ENCODE assay signal across 8 cellular contexts in the genomic region with DNA sequence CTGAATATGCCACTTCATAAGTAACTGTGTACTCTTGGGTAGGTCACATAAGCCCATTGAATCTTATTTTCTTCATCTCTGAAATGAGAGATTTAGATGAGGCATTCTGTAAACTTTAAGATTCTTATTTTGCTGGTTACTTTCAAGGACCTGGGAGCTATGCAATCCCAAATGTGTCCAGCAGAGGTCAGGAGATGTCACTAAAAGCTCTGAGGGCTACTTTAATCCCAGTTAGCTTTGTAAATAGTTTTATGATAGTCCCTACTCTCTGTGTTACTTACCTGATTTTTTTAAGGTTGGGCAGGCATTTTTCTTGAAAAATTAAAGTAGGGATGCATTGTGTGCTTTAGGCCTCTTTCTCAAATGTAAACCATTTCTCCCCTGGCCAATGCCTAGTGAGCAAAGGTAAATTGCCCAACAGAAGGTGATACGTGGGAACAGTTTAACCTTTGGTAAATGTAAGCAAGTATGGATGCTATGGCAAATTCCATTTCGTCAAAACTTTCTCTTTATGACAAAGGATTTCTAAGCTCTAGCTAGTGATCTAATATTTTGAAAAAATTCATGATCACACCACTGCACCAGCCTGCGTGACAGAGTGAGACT. TPM values are rescaled to one million over a fixed set of nuclear protein-coding genes. Genes with fewer than 3 reads are reported as not detected.
DNase-seq lines count a peak whose midpoint lies in the region; ATAC-seq, FAIRE-seq and TF ChIP-seq lines count a peak whose summit lies in the region.

No MANE protein-coding gene starts in this region.

- ATAC-seq in Right ventricle myocardium inferior, result peak; percentile 77
- ATAC-seq in HG03045 (IDR thresholded peaks at IDR 0.05; ENCODE audit: unreplicated experiment), result no peak

- H3K27ac ChIP-seq in WERI-Rb-1 (no peak overlapping the region), breast epithelium (no peak overlapping the region), kidney (ENCODE audit: low read depth in 2 of 2, low read length in 2 of 2) (no peak overlapping the region)

- TF ChIP-seq CTCF in WERI-Rb-1 (IDR thresholded peaks at IDR 0.05; ENCODE audit: low read depth, low read length) (peak; percentile 65), breast epithelium (IDR thresholded peaks at IDR 0.05) (peak; percentile 84 to 92 (median 92)), kidney (IDR thresholded peaks at IDR 0.05; ENCODE audit: borderline replicate concordance, extremely low read depth, insufficient read depth) (peak; percentile 90)

- TF ChIP-seq POLR2A in breast epithelium (IDR thresholded peaks at IDR 0.05), result no peak

- intact Hi-C loops in Right ventricle myocardium inferior (cut with DNase I) (loop anchor here (2.0 to 5.0 kb wide), 6 partner anchors 56 to 415 kb away; no protein-coding TSS in a partner anchor), cardiac septum (cut with DNase I) (loop anchor here (1.0 to 10.0 kb wide), 4 partner anchors 96 to 418 kb away; no protein-coding TSS in a partner anchor), breast epithelium (cut with DNase I; ENCODE audit: low total_unique reads) (loop anchor here (5.0 kb wide), 1 partner anchor 105 kb away; no protein-coding TSS in a partner anchor), kidney (cut with DNase I) (no loop called here)

- peak; percentile 85 for FAIRE-seq in kidney (lab: Jason Lieb, UNC)

- peak overlapping the region in 1 of 2 donors; percentile 2 for H3K9ac ChIP-seq in kidney (ENCODE audit: low read length in 2 of 2)

- no peaks in the 10 kb centered on the region for H3K27me3 ChIP-seq in WERI-Rb-1 (ENCODE audit: insufficient read depth, low read depth, severe bottlenecking)
- no peaks in the 10 kb centered on the region for H3K27me3 ChIP-seq in breast epithelium

- H3K36me3 ChIP-seq in WERI-Rb-1, result no peaks in the 10 kb centered on the region
- H3K36me3 ChIP-seq in breast epithelium, result no peaks in the 10 kb centered on the region
- no peaks in the 10 kb centered on the region for H3K36me3 ChIP-seq in kidney (ENCODE audit: control insufficient read depth in 1 of 2, insufficient read depth in 2 of 2, low read length in 2 of 2)

- no peak overlapping the region for H3K4me3 ChIP-seq in WERI-Rb-1 (ENCODE audit: low read depth, low read length)
- H3K4me3 ChIP-seq in breast epithelium, result no peak overlapping the region
- no peak overlapping the region for H3K4me3 ChIP-seq in kidney (ENCODE audit: low read length in 2 of 2)

- peaks cover 0 to 14% of the 10 kb centered on the region in 2 donors for H3K4me1 ChIP-seq in breast epithelium
- H3K4me1 ChIP-seq in kidney (ENCODE audit: control insufficient read depth in 1 of 2, insufficient read depth in 1 of 2, low read depth in 1 of 2, low read length in 2 of 2), result no peaks in the 10 kb centered on the region

- DNase-seq in Right ventricle myocardium inferior (ENCODE audit: missing footprints) (peak; percentile 55), cardiac septum (ENCODE audit: low spot score) (no peak), NCI-H2171 treated with DMSO at 0.1 percent for 48 hours (lab: John Stamatoyannopoulos, UW) (peak; percentile 61), WERI-Rb-1 (peak; percentile 68), breast epithelium (ENCODE audit: low spot score in 2 of 2) (peak; percentile 76 to 80), kidney (no peak)
- DNase-seq in stimulated activated CD4-positive, alpha-beta T cell treated with anti-CD3 and anti-CD28 coated beads, Interleukin-2, amount 100 ng/mL, for 4 hours (ENCODE audit: low read depth), result peak; percentile 61

- no peaks in the 10 kb centered on the region for H3K9me3 ChIP-seq in WERI-Rb-1 (ENCODE audit: severe bottlenecking)
- H3K9me3 ChIP-seq in breast epithelium, result no peaks in the 10 kb centered on the region
- H3K9me3 ChIP-seq in kidney (ENCODE audit: control insufficient read depth in 1 of 2, low read length in 2 of 2), result no peaks in the 10 kb centered on the region

RNA-seq across cellular contexts. Expression of gene WSB1, which starts 57.1 kb away (rescaled TPM):
- total RNA-seq in Right ventricle myocardium inferior, result 48.7 TPM
- 94.1 TPM for total RNA-seq in cardiac septum
- total RNA-seq in breast epithelium, result 100 to 1,000 TPM in 2 of 3 donors, 10 to 100 TPM in 1; 90.6 to 219 (median 160) TPM
- total RNA-seq in kidney, result 195 TPM
- polyA plus RNA-seq in kidney (ENCODE audit: insufficient read depth, low read depth, low replicate concordance), result 59.8 TPM

Comparison
In these comparisons a context has a peak if more than half of its experiments do, and no peak if none do; other contexts are left out.
1. DNase-seq: peak in Right ventricle myocardium inferior (single experiment), NCI-H2171 treated with DMSO at 0.1 percent for 48 hours (single experiment), WERI-Rb-1 (single experiment), breast epithelium (2 of 2) and stimulated activated CD4-positive, alpha-beta T cell treated with anti-CD3 and anti-CD28 coated beads, Interleukin-2, amount 100 ng/mL, for 4 hours (single experiment); none in cardiac septum (single experiment) and kidney (single experiment).
2. Peak in every context shown above with its lines, with median percentiles within 50 percentile points of each other: CTCF ChIP-seq.